8 cellular contexts compared by ENCODE assay signal in the genomic region with DNA sequence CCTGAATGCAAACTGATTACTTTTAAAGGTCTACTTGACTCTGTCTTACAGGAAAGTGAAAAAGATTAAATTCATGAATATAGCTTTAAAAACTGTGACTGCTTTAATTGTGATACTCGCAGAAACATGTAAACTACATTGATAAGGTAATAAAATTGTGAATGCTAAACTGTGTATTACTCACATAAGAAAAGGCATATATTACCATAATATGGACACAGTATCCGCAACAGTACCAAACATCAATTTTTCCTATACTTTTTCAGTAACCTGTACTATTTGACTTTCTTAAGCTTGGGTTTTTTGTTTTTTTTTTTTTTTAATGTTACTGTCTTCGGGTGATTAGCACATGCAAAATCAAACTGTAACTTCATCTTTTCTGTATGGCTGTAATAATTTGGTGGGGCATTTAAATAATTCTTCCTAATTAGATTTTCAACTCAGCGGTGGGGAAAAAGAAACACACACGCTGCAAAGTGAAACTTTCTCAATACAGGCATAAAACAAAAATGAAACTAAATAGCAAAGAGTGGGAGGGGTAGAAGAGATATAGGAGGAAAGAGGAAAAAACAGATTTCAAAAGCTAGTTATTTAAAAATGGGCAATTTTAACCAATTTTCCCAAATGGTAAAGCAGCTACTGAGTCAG. TPM values are rescaled to one million over a fixed set of nuclear protein-coding genes. Genes with fewer than 3 reads are reported as not detected.
A peak's percentile ranks its signal among the peaks of the same experiment; 100 is the strongest.
DNase-seq lines count a peak whose midpoint lies in the region; ATAC-seq and TF ChIP-seq lines count a peak whose summit lies in the region.

No MANE protein-coding gene starts in this region.

- WGBS in sigmoid colon, 2 donors: 2 to 14% methylated on average over 5 of the region's 5 CpGs

- H3K27ac Mint-ChIP-seq in CD14-positive monocyte: peak overlapping the region; percentile 80 to 89 (median 86)

- ATAC-seq in GM21423 (IDR thresholded peaks at IDR 0.05; ENCODE audit: unreplicated experiment): peak; percentile 39

- H2AFZ ChIP-seq in OCI-LY7 (ENCODE audit: low read length): no peak overlapping the region

- H3K4me1 ChIP-seq in OCI-LY7 (ENCODE audit: insufficient read depth, low read length, poor library complexity, severe bottlenecking): peaks cover 57% of the 10 kb centered on the region
- H3K4me1 ChIP-seq in sigmoid colon: peaks cover 0 to 66% (median 43%) of the 10 kb centered on the region in 4 donors

- peaks cover 31% of the 10 kb centered on the region for H3K4me1 Mint-ChIP-seq in CD14-positive monocyte

- peaks cover 34% of the 10 kb centered on the region for H4K20me1 ChIP-seq in OCI-LY7 (ENCODE audit: insufficient read depth, low read length)

- CTCF ChIA-PET in OCI-LY7 (lab: Charles Lee; ENCODE audit: unreplicated experiment): interaction anchor here (1.3 kb wide), 1 partner anchor 69 kb away, joined by 3 read pairs; no protein-coding TSS in a partner anchor

- H3K36me3 Mint-ChIP-seq in CD14-positive monocyte: peaks cover 0 to 2% of the 10 kb centered on the region in 2 donors

- H3K36me3 ChIP-seq in OCI-LY7 (ENCODE audit: insufficient read depth, low read length) (peaks cover 28% of the 10 kb centered on the region), sigmoid colon (no peaks in the 10 kb centered on the region)

- TF ChIP-seq POLR2A in erythroblast (IDR thresholded peaks at IDR 0.05; ENCODE audit: low read length) (no peak), sigmoid colon (IDR thresholded peaks at IDR 0.05) (no peak)

- H3K4me3 ChIP-seq in OCI-LY7 (ENCODE audit: low read depth, low read length, poor library complexity, severe bottlenecking) (peak overlapping the region; percentile 69), sigmoid colon (peak overlapping the region; percentile 20 to 51 (median 46))

- POLR2A ChIA-PET in OCI-LY7 (lab: Charles Lee): interaction anchor here (0.6 to 3.2 kb wide), 15 partner anchors 9 to 362 kb away, joined by 3 to 44 read pairs (median 9); partner anchors contain the start of gene NT5C3A

- no peaks in the 10 kb centered on the region for H3K9me3 ChIP-seq in OCI-LY7 (ENCODE audit: low read length)
- no peaks in the 10 kb centered on the region for H3K9me3 ChIP-seq in sigmoid colon

- no peak for TF ChIP-seq EP300 in sigmoid colon (IDR thresholded peaks at IDR 0.05)

- no peaks in the 10 kb centered on the region for H3K27me3 ChIP-seq in sigmoid colon

- intact Hi-C loops in CD14-positive monocyte (cut with micrococcal nuclease) (no loop called here), OCI-LY7 (cut with micrococcal nuclease; ENCODE audit: unreplicated experiment) (no loop called here), sigmoid colon (cut with DNase I) (no loop called here)

- H3K79me2 ChIP-seq in OCI-LY7 (ENCODE audit: insufficient read depth, low read depth, low read length): peaks cover 100% of the 10 kb centered on the region

- DNase-seq in CD14-positive monocyte (ENCODE audit: low spot score) (no peak), OCI-LY7 (ENCODE audit: low spot score) (peak; percentile 43), erythroblast (lab: John Stamatoyannopoulos, UW) (peak; percentile 34 to 55), sigmoid colon (no peak), SKM-1 (lab: John Stamatoyannopoulos, UW; ENCODE audit: unreplicated experiment) (no peak)
- DNase-seq in activated effector memory CD4-positive, alpha-beta T cell treated with Interleukin-2 at 50 U/mL for 16 hours: no peak
- DNase-seq in stimulated activated CD4-positive, alpha-beta T cell treated with anti-CD3 and anti-CD28 coated beads, Interleukin-4, amount 100 ng/mL, for 4 hours: no peak

- H3K4me2 ChIP-seq in OCI-LY7 (ENCODE audit: low read length): peak overlapping the region; percentile 83

- H3K9me2 ChIP-seq in OCI-LY7 (ENCODE audit: insufficient read depth, low read length): no peaks in the 10 kb centered on the region

- no peaks in the 10 kb centered on the region for H3K9me3 Mint-ChIP-seq in CD14-positive monocyte

- H3K27ac ChIP-seq in OCI-LY7 (ENCODE audit: low read depth, low read length, poor library complexity, severe bottlenecking) (peak overlapping the region; percentile 85), sigmoid colon (peak overlapping the region; percentile 56 to 77 (median 71))

- H3K27me3 Mint-ChIP-seq in CD14-positive monocyte (ENCODE audit: low read depth in 3 of 3): no peaks in the 10 kb centered on the region

- no TSS peak for BruUV-seq in OCI-LY7 (replicated peaks; lab: Mats Ljungman, UMichigan)

- no peak for TF ChIP-seq CTCF in CD14-positive monocyte (IDR thresholded peaks at IDR 0.05)
- no peak for TF ChIP-seq CTCF in OCI-LY7 (conservative IDR thresholded peaks at IDR 0.05; ENCODE audit: low read length)
- TF ChIP-seq CTCF in sigmoid colon (IDR thresholded peaks at IDR 0.05): no peak

- H3K4me3 Mint-ChIP-seq in CD14-positive monocyte: peak overlapping the region; percentile 60 to 91

RNA-seq across cellular contexts. Expression of gene NT5C3A, which starts 23.2 kb away (rescaled TPM):
- 10 to 100 TPM; 29.5 to 37.7 TPM for polyA plus RNA-seq in CD14-positive monocyte
- total RNA-seq in OCI-LY7 (2014; rRNA removed; shearing (Covaris generic)): 34.7 and 37.1 TPM in 2 replicates
- total RNA-seq in OCI-LY7 (2022): 55.3 and 62.4 TPM in 2 replicates
- 10 to 100 TPM; 20.6 to 29.6 (median 28.0) TPM for total RNA-seq in sigmoid colon
- 100 to 1,000 TPM in 1 of 3 donors, 10 to 100 TPM in 2; 86.5 to 270 (median 96.1) TPM for polyA plus RNA-seq in sigmoid colon

Comparison
In these comparisons a context has a peak if more than half of its experiments do, and no peak if none do; other contexts are left out.
1. DNase-seq: peak in OCI-LY7 (single experiment) and erythroblast (2 of 2); none in CD14-positive monocyte (single experiment), sigmoid colon (single experiment), activated effector memory CD4-positive, alpha-beta T cell treated with Interleukin-2 at 50 U/mL for 16 hours (single experiment), SKM-1 (single experiment) and stimulated activated CD4-positive, alpha-beta T cell treated with anti-CD3 and anti-CD28 coated beads, Interleukin-4, amount 100 ng/mL, for 4 hours (0 of 2).